1 cellular context compared by ENCODE assay signal in the genomic region with DNA sequence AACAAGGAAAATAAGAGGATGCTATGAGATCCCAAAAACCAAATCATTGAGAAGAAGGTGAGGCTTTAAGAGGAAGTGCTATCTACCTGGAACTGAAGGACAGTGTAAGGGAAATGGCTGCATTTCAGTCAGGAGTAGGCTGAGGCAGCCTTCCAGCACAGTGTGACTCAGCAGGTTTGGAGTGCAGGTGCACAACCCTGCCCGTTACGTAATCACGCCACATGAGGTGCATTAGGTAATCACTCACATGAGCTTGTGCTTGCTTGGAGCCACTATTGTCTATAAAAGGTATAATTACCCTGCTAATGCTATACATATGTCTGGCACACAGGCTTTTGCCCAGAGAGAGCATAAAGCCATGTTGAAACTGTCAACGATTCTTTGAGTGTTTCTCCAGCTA.
TF ChIP-seq lines count a peak whose summit lies in the region.

No MANE protein-coding gene starts in this region.

TF ChIP-seq in WTC11, 78 proteins besides CTCF, POLR2A, EP300 and RAD21 (continued from another document):
- TF ChIP-seq, protein P1, sequence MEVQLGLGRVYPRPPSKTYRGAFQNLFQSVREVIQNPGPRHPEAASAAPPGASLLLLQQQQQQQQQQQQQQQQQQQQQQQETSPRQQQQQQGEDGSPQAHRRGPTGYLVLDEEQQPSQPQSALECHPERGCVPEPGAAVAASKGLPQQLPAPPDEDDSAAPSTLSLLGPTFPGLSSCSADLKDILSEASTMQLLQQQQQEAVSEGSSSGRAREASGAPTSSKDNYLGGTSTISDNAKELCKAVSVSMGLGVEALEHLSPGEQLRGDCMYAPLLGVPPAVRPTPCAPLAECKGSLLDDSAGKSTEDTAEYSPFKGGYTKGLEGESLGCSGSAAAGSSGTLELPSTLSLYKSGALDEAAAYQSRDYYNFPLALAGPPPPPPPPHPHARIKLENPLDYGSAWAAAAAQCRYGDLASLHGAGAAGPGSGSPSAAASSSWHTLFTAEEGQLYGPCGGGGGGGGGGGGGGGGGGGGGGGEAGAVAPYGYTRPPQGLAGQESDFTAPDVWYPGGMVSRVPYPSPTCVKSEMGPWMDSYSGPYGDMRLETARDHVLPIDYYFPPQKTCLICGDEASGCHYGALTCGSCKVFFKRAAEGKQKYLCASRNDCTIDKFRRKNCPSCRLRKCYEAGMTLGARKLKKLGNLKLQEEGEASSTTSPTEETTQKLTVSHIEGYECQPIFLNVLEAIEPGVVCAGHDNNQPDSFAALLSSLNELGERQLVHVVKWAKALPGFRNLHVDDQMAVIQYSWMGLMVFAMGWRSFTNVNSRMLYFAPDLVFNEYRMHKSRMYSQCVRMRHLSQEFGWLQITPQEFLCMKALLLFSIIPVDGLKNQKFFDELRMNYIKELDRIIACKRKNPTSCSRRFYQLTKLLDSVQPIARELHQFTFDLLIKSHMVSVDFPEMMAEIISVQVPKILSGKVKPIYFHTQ (CRISPR knock-in tag; IDR thresholded peaks at IDR 0.05): no peak
- TF ChIP-seq, protein P2, sequence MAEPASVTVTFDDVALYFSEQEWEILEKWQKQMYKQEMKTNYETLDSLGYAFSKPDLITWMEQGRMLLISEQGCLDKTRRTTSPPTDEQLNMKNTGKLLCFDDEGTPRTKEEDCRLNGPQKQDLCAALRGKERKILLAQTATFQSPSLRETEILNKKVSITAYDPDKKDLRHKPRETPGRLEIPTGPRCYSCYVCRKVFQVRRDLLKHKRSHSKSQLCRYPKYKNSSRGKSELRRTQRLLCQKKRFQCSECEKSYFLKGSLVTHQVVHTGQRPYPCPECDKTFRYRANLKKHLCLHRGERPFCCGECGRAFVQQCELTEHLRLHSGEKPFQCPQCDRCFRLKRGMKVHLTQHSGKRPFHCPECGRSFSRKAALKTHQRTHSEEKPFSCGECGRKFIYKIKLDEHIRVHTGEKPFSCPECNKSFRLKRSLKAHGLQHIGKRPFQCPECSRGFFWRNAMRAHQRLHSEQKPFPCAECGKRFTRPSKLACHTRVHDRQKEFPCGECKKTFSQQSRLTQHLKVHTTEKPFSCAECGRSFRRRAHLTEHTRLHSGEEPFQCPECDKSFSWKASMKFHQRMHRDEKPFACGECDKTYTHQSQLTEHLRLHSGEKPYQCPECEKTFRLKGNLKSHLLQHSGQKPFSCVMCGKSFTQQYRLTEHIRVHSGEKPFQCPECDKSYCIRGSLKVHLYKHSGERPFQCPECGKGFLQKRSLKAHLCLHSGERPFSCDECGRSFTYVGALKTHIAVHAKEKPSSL (CRISPR knock-in tag; conservative IDR thresholded peaks at IDR 0.05): no peak
- TF ChIP-seq, protein P3, sequence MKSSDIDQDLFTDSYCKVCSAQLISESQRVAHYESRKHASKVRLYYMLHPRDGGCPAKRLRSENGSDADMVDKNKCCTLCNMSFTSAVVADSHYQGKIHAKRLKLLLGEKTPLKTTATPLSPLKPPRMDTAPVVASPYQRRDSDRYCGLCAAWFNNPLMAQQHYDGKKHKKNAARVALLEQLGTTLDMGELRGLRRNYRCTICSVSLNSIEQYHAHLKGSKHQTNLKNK (CRISPR knock-in tag; IDR thresholded peaks at IDR 0.05): no peak
- TF ChIP-seq KAT7 (CRISPR knock-in tag; IDR thresholded peaks at IDR 0.05; ENCODE audit: borderline replicate concordance) (no peak), FOXP1 (CRISPR knock-in tag; IDR thresholded peaks at IDR 0.05; ENCODE audit: borderline replicate concordance) (no peak), NFYB (CRISPR knock-in tag; conservative IDR thresholded peaks at IDR 0.05; ENCODE audit: low read depth) (no peak), SMAD4 (CRISPR knock-in tag; IDR thresholded peaks at IDR 0.05) (no peak), FOXK1 (CRISPR knock-in tag; IDR thresholded peaks at IDR 0.05) (no peak), GTF2I (CRISPR knock-in tag; conservative IDR thresholded peaks at IDR 0.05) (no peak)
- TF ChIP-seq, protein P4, sequence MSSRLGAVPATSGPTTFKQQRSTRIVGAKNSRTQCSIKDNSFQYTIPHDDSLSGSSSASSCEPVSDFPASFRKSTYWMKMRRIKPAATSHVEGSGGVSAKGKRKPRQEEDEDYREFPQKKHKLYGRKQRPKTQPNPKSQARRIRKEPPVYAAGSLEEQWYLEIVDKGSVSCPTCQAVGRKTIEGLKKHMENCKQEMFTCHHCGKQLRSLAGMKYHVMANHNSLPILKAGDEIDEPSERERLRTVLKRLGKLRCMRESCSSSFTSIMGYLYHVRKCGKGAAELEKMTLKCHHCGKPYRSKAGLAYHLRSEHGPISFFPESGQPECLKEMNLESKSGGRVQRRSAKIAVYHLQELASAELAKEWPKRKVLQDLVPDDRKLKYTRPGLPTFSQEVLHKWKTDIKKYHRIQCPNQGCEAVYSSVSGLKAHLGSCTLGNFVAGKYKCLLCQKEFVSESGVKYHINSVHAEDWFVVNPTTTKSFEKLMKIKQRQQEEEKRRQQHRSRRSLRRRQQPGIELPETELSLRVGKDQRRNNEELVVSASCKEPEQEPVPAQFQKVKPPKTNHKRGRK (CRISPR knock-in tag; IDR thresholded peaks at IDR 0.05; ENCODE audit: borderline replicate concordance): no peak
- TF ChIP-seq, protein P5, sequence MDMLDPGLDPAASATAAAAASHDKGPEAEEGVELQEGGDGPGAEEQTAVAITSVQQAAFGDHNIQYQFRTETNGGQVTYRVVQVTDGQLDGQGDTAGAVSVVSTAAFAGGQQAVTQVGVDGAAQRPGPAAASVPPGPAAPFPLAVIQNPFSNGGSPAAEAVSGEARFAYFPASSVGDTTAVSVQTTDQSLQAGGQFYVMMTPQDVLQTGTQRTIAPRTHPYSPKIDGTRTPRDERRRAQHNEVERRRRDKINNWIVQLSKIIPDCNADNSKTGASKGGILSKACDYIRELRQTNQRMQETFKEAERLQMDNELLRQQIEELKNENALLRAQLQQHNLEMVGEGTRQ (CRISPR knock-in tag; IDR thresholded peaks at IDR 0.05): no peak
- TF ChIP-seq, protein P6, sequence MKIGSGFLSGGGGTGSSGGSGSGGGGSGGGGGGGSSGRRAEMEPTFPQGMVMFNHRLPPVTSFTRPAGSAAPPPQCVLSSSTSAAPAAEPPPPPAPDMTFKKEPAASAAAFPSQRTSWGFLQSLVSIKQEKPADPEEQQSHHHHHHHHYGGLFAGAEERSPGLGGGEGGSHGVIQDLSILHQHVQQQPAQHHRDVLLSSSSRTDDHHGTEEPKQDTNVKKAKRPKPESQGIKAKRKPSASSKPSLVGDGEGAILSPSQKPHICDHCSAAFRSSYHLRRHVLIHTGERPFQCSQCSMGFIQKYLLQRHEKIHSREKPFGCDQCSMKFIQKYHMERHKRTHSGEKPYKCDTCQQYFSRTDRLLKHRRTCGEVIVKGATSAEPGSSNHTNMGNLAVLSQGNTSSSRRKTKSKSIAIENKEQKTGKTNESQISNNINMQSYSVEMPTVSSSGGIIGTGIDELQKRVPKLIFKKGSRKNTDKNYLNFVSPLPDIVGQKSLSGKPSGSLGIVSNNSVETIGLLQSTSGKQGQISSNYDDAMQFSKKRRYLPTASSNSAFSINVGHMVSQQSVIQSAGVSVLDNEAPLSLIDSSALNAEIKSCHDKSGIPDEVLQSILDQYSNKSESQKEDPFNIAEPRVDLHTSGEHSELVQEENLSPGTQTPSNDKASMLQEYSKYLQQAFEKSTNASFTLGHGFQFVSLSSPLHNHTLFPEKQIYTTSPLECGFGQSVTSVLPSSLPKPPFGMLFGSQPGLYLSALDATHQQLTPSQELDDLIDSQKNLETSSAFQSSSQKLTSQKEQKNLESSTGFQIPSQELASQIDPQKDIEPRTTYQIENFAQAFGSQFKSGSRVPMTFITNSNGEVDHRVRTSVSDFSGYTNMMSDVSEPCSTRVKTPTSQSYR (CRISPR knock-in tag; IDR thresholded peaks at IDR 0.05): no peak
- TF ChIP-seq, protein P7, sequence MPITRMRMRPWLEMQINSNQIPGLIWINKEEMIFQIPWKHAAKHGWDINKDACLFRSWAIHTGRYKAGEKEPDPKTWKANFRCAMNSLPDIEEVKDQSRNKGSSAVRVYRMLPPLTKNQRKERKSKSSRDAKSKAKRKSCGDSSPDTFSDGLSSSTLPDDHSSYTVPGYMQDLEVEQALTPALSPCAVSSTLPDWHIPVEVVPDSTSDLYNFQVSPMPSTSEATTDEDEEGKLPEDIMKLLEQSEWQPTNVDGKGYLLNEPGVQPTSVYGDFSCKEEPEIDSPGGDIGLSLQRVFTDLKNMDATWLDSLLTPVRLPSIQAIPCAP (CRISPR knock-in tag; IDR thresholded peaks at IDR 0.05): no peak
